ENCODE assay signal across 28 cellular contexts in the genomic region with DNA sequence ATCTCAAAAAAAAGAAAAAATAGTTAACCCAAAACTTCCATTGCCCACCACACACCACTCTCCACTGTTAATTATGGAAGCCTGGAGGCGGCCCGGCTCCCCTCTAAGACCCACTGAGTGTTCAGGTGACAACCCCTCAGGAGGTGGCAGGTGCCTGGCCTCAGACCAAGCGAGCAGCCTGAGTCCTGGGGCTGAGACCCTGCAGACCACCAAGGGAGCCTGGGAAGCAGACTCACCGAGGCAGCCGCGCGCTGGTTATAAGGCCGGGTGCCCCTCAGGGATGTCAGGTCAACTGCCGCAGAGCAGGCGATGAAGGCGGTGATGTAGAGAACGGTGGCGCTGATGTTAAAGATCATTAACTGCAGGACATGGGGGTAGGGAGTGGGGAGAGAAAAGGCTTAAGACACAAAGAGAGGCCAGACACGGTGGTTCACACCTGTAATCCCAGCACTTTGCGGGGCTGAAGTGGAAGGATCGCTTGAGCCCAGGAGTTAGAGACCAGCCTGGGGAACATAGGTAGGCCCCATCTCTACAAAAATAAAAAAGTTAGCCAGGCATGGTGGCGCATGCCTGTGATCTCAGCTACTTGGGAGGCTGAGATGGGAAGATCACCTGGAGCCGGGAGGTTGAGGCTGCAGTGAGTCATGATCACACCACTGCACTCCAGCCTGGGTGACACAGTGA. TPM values are rescaled to one million over a fixed set of nuclear protein-coding genes. Genes with fewer than 3 reads are reported as not detected.
DNase-seq lines count a peak whose midpoint lies in the region; ATAC-seq and TF ChIP-seq lines count a peak whose summit lies in the region.
"Had no signal": no experiment of that assay in that cellular context is flagged by ENCODE, and none has a peak within 500 bp of the region (broad histone marks: within the 10 kb centered on the region; RNA-seq: fewer than 3 reads in every experiment).

No MANE protein-coding gene starts in this region.

- intact Hi-C loops in sciatic nerve (cut with DNase I) (no loop called here), upper lobe of right lung (cut with DNase I) (no loop called here)

- H3K4me1 ChIP-seq in upper lobe of right lung = peaks cover 12% of the 10 kb centered on the region
- H3K4me1 ChIP-seq: gastrocnemius medialis had no signal

- H3K27ac Mint-ChIP-seq in activated naive CD8-positive, alpha-beta T cell = peak overlapping the region; percentile 22
- H3K27ac Mint-ChIP-seq in activated naive CD8-positive, alpha-beta T cell treated with anti-CD3 and anti-CD28 coated beads, Interleukin-2, amount 50 U/mL, for 24 hours = no peak overlapping the region
- H3K27ac Mint-ChIP-seq in effector memory CD8-positive, alpha-beta T cell = peak overlapping the region in 1 of 2 donors; percentile 41
- H3K27ac Mint-ChIP-seq: CD14-positive monocyte, nephron progenitor cell had no signal

- no peak for TF ChIP-seq CTCF in upper lobe of right lung (IDR thresholded peaks at IDR 0.05)

- H3K27me3 ChIP-seq in upper lobe of right lung = no peaks in the 10 kb centered on the region
- H3K27me3 ChIP-seq: body of pancreas, gastrocnemius medialis had no signal

- H3K27me3 Mint-ChIP-seq in activated naive CD8-positive, alpha-beta T cell = no peaks in the 10 kb centered on the region
- no peaks in the 10 kb centered on the region for H3K27me3 Mint-ChIP-seq in activated naive CD8-positive, alpha-beta T cell treated with anti-CD3 and anti-CD28 coated beads, Interleukin-2, amount 50 U/mL, for 24 hours
- no peaks in the 10 kb centered on the region for H3K27me3 Mint-ChIP-seq in effector memory CD8-positive, alpha-beta T cell

- peaks cover 41% of the 10 kb centered on the region for H3K36me3 ChIP-seq in upper lobe of right lung

- no peaks in the 10 kb centered on the region for H3K9me3 Mint-ChIP-seq in activated naive CD8-positive, alpha-beta T cell (ENCODE audit: low read depth)
- no peaks in the 10 kb centered on the region for H3K9me3 Mint-ChIP-seq in activated naive CD8-positive, alpha-beta T cell treated with anti-CD3 and anti-CD28 coated beads, Interleukin-2, amount 50 U/mL, for 24 hours
- no peaks in the 10 kb centered on the region for H3K9me3 Mint-ChIP-seq in effector memory CD8-positive, alpha-beta T cell
- H3K9me3 Mint-ChIP-seq: nephron progenitor cell had no signal

- H3K9me3 ChIP-seq in upper lobe of right lung = no peaks in the 10 kb centered on the region
- H3K9me3 ChIP-seq: body of pancreas, gastrocnemius medialis, HAP-1 had no signal

- no peaks in the 10 kb centered on the region for H3K36me3 Mint-ChIP-seq in activated naive CD8-positive, alpha-beta T cell
- no peaks in the 10 kb centered on the region for H3K36me3 Mint-ChIP-seq in activated naive CD8-positive, alpha-beta T cell treated with anti-CD3 and anti-CD28 coated beads, Interleukin-2, amount 50 U/mL, for 24 hours (ENCODE audit: low read depth)
- H3K36me3 Mint-ChIP-seq in effector memory CD8-positive, alpha-beta T cell (ENCODE audit: insufficient read depth) = peaks cover 19% of the 10 kb centered on the region

- peaks cover 11% of the 10 kb centered on the region for H3K4me1 Mint-ChIP-seq in activated naive CD8-positive, alpha-beta T cell (ENCODE audit: low read depth)
- H3K4me1 Mint-ChIP-seq in activated naive CD8-positive, alpha-beta T cell treated with anti-CD3 and anti-CD28 coated beads, Interleukin-2, amount 50 U/mL, for 24 hours = peaks cover 16% of the 10 kb centered on the region
- H3K4me1 Mint-ChIP-seq in effector memory CD8-positive, alpha-beta T cell (ENCODE audit: low read depth in 2 of 2) = peaks cover 5 to 7% of the 10 kb centered on the region in 2 donors

- H3K4me3 Mint-ChIP-seq in activated naive CD8-positive, alpha-beta T cell = no peak overlapping the region
- H3K4me3 Mint-ChIP-seq in activated naive CD8-positive, alpha-beta T cell treated with anti-CD3 and anti-CD28 coated beads, Interleukin-2, amount 50 U/mL, for 24 hours = no peak overlapping the region
- H3K4me3 Mint-ChIP-seq in effector memory CD8-positive, alpha-beta T cell = no peak overlapping the region
- H3K4me3 Mint-ChIP-seq: CD14-positive monocyte, nephron progenitor cell had no signal

- no peak overlapping the region for H3K4me3 ChIP-seq in upper lobe of right lung
- H3K4me3 ChIP-seq: body of pancreas, gastrocnemius medialis, HAP-1 had no signal

- ATAC-seq in activated naive CD8-positive, alpha-beta T cell treated with anti-CD3 and anti-CD28 coated beads, Interleukin-2, amount 50 U/mL, for 24 hours = no peak
- ATAC-seq in left lobe of liver (no peak), sciatic nerve (no peak), upper lobe of right lung (no peak)
- ATAC-seq in effector memory CD8-positive, alpha-beta T cell (replicated peaks) = no peak
- ATAC-seq: body of pancreas, gastrocnemius medialis, Panc1 had no signal

- no peak for DNase-seq in activated naive CD8-positive, alpha-beta T cell treated with anti-CD3 and anti-CD28 coated beads, Interleukin-2, amount 50 U/mL, for 24 hours
- DNase-seq in left lobe of liver (ENCODE audit: low spot score) (peak; percentile 42), sciatic nerve (ENCODE audit: low spot score) (peak; percentile 42), upper lobe of right lung (peak; percentile 53), NOMO-1 treated with dmso at 0.1 percent for 144 hours (lab: John Stamatoyannopoulos, UW; ENCODE audit: unreplicated experiment) (no peak), NCI-H345 treated with DMSO at 0.1 percent for 48 hours (lab: John Stamatoyannopoulos, UW; ENCODE audit: unreplicated experiment) (no peak)
- DNase-seq in effector memory CD8-positive, alpha-beta T cell = no peak
- DNase-seq: activated CD4-positive, alpha-beta T cell treated with anti-CD3 and anti-CD28 coated beads for 48 hours; cerebellar nuclear complex; gastrocnemius medialis; kidney glomerular epithelial cell; mammary epithelial cell; MV-4-11; NCI-H1436; NCI-H2081 treated with DMSO at 0.1 percent for 48 hours; NCI-H226; NCI-H69; nephron progenitor cell; SIG-M5; stimulated activated CD4-positive, alpha-beta T cell treated with anti-CD3 and anti-CD28 coated beads, Interleukin-12 subunit alpha, Interleukin-12 subunit beta, amount 100 ng/mL, for 4 hours; stimulated activated CD4-positive, alpha-beta T cell treated with anti-CD3 and anti-CD28 coated beads, Interleukin-4, amount 100 ng/mL, for 1 hour had no signal

- H3K27ac ChIP-seq in upper lobe of right lung = no peak overlapping the region
- H3K27ac ChIP-seq: body of pancreas, gastrocnemius medialis, VCaP had no signal

RNA-seq across cellular contexts. Expression of gene ARL2BP, which starts 13.3 kb away (rescaled TPM):
- 17.1 TPM for total RNA-seq in left lobe of liver
- 38.5 TPM for total RNA-seq in sciatic nerve
- 60.0 TPM for total RNA-seq in upper lobe of right lung

RNA-seq across cellular contexts. Expression of gene PLLP, which starts 26.1 kb away (rescaled TPM):
- 7.5 TPM for total RNA-seq in left lobe of liver
- 121 TPM for total RNA-seq in sciatic nerve
- 104 TPM for total RNA-seq in upper lobe of right lung
- total RNA-seq: LHCN-M2 had no signal

Comparison
In these comparisons a context has a peak if more than half of its experiments do, and no peak if none do; other contexts are left out.
1. DNase-seq: peak in left lobe of liver (single experiment), sciatic nerve (single experiment) and upper lobe of right lung (single experiment); none in activated naive CD8-positive, alpha-beta T cell treated with anti-CD3 and anti-CD28 coated beads, Interleukin-2, amount 50 U/mL, for 24 hours (single experiment), NOMO-1 treated with dmso at 0.1 percent for 144 hours (single experiment), NCI-H345 treated with DMSO at 0.1 percent for 48 hours (single experiment) and effector memory CD8-positive, alpha-beta T cell (0 of 3).
2. RNA of gene PLLP, which starts 26.1 kb away (total RNA-seq): 121 TPM in sciatic nerve (single experiment) and 104 TPM in upper lobe of right lung (single experiment); 7.5 TPM in left lobe of liver (single experiment); every median in the first group is over 10 times any median in the second.